Comparison of ENCODE assay signal across 1 cellular context in genomic region chr2:74418312-74418711, GRCh38.
TF ChIP-seq lines count a peak whose summit lies in the region.

No MANE protein-coding gene starts in this region.

TF ChIP-seq in K562, 482 proteins besides CTCF, POLR2A, EP300 and RAD21:
- TF ChIP-seq TCF7L2 (IDR thresholded peaks at IDR 0.05; ENCODE audit: low read depth, low read length) (no peak), MEF2A (IDR thresholded peaks at IDR 0.05; ENCODE audit: control insufficient read depth, low read depth, low read length) (peak; percentile 81), NUFIP1 (IDR thresholded peaks at IDR 0.05; ENCODE audit: partially characterized antibody) (no peak), CCNT2 (IDR thresholded peaks at IDR 0.05; ENCODE audit: borderline replicate concordance, extremely low read depth, insufficient read length, low read depth, low read length) (no peak), ZNF696 (CRISPR knock-in tag; conservative IDR thresholded peaks at IDR 0.05) (no peak), ARID3B (CRISPR knock-in tag; IDR thresholded peaks at IDR 0.05; ENCODE audit: borderline replicate concordance) (no peak), FOXA1 (IDR thresholded peaks at IDR 0.05; ENCODE audit: borderline replicate concordance) (no peak), NFIC (IDR thresholded peaks at IDR 0.05) (peak; percentile 74), ZNF324 (CRISPR knock-in tag; IDR thresholded peaks at IDR 0.05) (no peak)
